ENCODE assay signal across 12 cellular contexts in genomic region chr5:107466233-107466769, GRCh38.
DNase-seq lines count a peak whose midpoint lies in the region; ATAC-seq and TF ChIP-seq lines count a peak whose summit lies in the region.
"Had no signal": no experiment of that assay in that cellular context is flagged by ENCODE, and none has a peak within 500 bp of the region (broad histone marks: within the 10 kb centered on the region; RNA-seq: fewer than 3 reads in every experiment).

No MANE protein-coding gene starts in this region.

- peaks cover 70% of the 10 kb centered on the region for H3K4me1 ChIP-seq in left ventricle myocardium inferior

- H3K27me3 ChIP-seq in left ventricle myocardium inferior (ENCODE audit: low read depth) = no peaks in the 10 kb centered on the region
- no peaks in the 10 kb centered on the region for H3K27me3 ChIP-seq in brain microvascular endothelial cell (replicated peaks)

- ATAC-seq in left ventricle myocardium superior = peak; percentile 20
- ATAC-seq: activated CD8-positive, alpha-beta memory T cell treated with anti-CD3 and anti-CD28 coated beads, Interleukin-2, amount 10 ng/mL, durations not matched to agents 7 days and 5 days; stimulated activated naive B cell treated with anti-CD40 and anti-IgM and Interleukin-4, amounts not matched to agents 10 μg/mL and 1 μg/mL and 100 μg/mL, for 72 hours had no signal

- H3K27ac ChIP-seq in left ventricle myocardium inferior (replicated peaks) (no peak overlapping the region), brain microvascular endothelial cell (peak overlapping the region; percentile 59)

- intact Hi-C loops in left ventricle myocardium superior (cut with micrococcal nuclease) = no loop called here
- intact Hi-C loops in left ventricle myocardium inferior (cut with micrococcal nuclease) = no loop called here

- in situ Hi-C loops in brain microvascular endothelial cell (cut with HindIII; ENCODE audit: low pct_ligation_motif_present, low sequenced_read_pairs) = no loop called here

- H3K36me3 ChIP-seq in left ventricle myocardium inferior (no peaks in the 10 kb centered on the region), brain microvascular endothelial cell (replicated peaks) (no peaks in the 10 kb centered on the region)

- H3K4me3 ChIP-seq in left ventricle myocardium inferior = no peak overlapping the region
- no peak overlapping the region for H3K4me3 ChIP-seq in brain microvascular endothelial cell (ENCODE audit: low read depth, low read length)

- DNase-seq in left ventricle myocardium superior (no peak), left ventricle myocardium inferior (no peak), brain microvascular endothelial cell (peak; percentile 92), kidney glomerular epithelial cell (lab: John Stamatoyannopoulos, UW) (peak; percentile 100), NCI-H1436 treated with DMSO at 0.1 percent for 48 hours (lab: John Stamatoyannopoulos, UW) (no peak), cerebellar cortex (ENCODE audit: low spot score) (no peak), SKM-1 treated with dmso at 0.1 percent for 144 hours (lab: John Stamatoyannopoulos, UW; ENCODE audit: unreplicated experiment) (no peak), NCI-H1436 (lab: John Stamatoyannopoulos, UW) (no peak)
- DNase-seq: activated CD8-positive, alpha-beta memory T cell treated with anti-CD3 and anti-CD28 coated beads, Interleukin-2, amount 10 ng/mL, durations not matched to agents 7 days and 5 days; effector CD8-positive, alpha-beta T cell; NCI-H446 treated with DMSO at 0.1 percent for 48 hours; stimulated activated naive B cell treated with anti-CD40 and anti-IgM and Interleukin-4, amounts not matched to agents 10 μg/mL and 1 μg/mL and 100 μg/mL, for 72 hours had no signal

- no peak for TF ChIP-seq CTCF in left ventricle myocardium inferior (IDR thresholded peaks at IDR 0.05; ENCODE audit: borderline replicate concordance)
- TF ChIP-seq CTCF in brain microvascular endothelial cell (IDR thresholded peaks at IDR 0.05; ENCODE audit: low read depth, low read length, missing control alignments) = no peak

- no peaks in the 10 kb centered on the region for H3K9me3 ChIP-seq in left ventricle myocardium inferior (replicated peaks)

Comparison
In these comparisons a context has a peak if more than half of its experiments do, and no peak if none do; other contexts are left out.
1. DNase-seq: peak in brain microvascular endothelial cell (single experiment) and kidney glomerular epithelial cell (single experiment); none in left ventricle myocardium superior (single experiment), left ventricle myocardium inferior (single experiment), NCI-H1436 treated with DMSO at 0.1 percent for 48 hours (single experiment), cerebellar cortex (single experiment), SKM-1 treated with dmso at 0.1 percent for 144 hours (single experiment) and NCI-H1436 (single experiment).